ENCODE assay signal across 31 cellular contexts in the genomic region with DNA sequence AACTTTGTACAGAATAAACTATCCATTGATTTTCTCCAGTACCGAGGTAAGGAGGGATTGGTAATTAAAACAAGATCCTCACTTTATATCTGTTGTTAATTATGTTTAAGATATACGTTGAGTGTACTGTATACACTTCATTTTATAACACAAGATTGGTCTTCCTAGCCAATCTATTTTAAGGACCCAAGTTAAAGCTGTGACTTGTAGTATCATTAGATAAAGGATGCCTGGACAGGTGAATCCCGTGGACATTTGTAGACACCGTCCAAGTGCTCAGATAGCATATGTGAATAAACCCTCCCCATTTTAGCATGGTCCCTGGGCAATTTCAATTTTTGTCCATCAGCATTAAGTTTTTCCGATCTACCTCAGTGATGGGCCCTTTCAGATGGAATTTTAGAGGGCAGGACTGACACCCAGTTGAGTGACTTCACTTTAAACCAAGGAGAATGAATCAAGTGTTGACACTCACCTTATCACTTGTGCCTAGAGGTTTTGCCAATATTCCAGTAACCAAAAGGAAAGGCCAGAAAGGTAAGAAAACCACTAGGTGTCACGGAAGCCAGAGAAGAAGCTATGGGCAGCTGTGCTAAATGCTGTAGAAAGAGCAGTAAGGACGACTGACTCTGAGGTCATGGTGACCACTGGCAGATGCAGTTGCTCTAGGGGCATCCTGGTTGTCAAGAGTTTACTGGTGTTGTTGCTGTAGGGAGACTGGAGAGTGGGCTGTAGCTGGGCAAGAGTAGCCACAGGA. TPM values are rescaled to one million over a fixed set of nuclear protein-coding genes. Genes with fewer than 3 reads are reported as not detected.
"Had no signal": no experiment of that assay in that cellular context is flagged by ENCODE, and none has a peak within 500 bp of the region (broad histone marks: within the 10 kb centered on the region; RNA-seq: fewer than 3 reads in every experiment).

No MANE protein-coding gene starts in this region.

- H3K27me3 ChIP-seq: testis, thyroid gland, upper lobe of left lung, uterus, vagina had no signal

- H3K9me3 ChIP-seq: stomach, suprapubic skin, testis, thoracic aorta, thyroid gland, tibial artery, tibial nerve, transverse colon, upper lobe of left lung, upper lobe of right lung, uterus, vagina had no signal

- H3K27ac ChIP-seq: stomach, suprapubic skin, testis, thoracic aorta, thyroid gland, tibial artery, tibial nerve, transverse colon, upper lobe of left lung, upper lobe of right lung, uterus, vagina had no signal

- H3K4me1 ChIP-seq: testis, upper lobe of right lung, uterus, vagina had no signal

- H3K4me3 ChIP-seq: stomach, suprapubic skin, testis, thoracic aorta, thyroid gland, tibial artery, tibial nerve, transverse colon, upper lobe of left lung, upper lobe of right lung, uterus, vagina had no signal

- DNase-seq: stimulated activated CD4-positive, alpha-beta T cell treated with anti-CD3 and anti-CD28 coated beads, Interleukin-2, amount 100 ng/mL, for 48 hours; stimulated activated CD4-positive, alpha-beta T cell treated with anti-CD3 and anti-CD28 coated beads, Interleukin-4, amount 100 ng/mL, for 1 hour; stimulated activated CD4-positive, alpha-beta T cell treated with anti-CD3 and anti-CD28 coated beads, Interleukin-4, amount 100 ng/mL, for 24 hours; stimulated activated CD4-positive, alpha-beta T cell treated with anti-CD3 and anti-CD28 coated beads, Interleukin-4, amount 100 ng/mL, for 4 hours; stimulated activated CD8-positive, alpha-beta memory T cell treated with anti-CD3 and anti-CD28 coated beads, Interleukin-4, amount 100 ng/mL, for 48 hours; stimulated activated naive B cell treated with anti-CD40 and anti-IgM and Interleukin-4, amounts not matched to agents 10 μg/mL and 1 μg/mL and 100 μg/mL, for 72 hours; stimulated activated naive CD4-positive, alpha-beta T cell; stimulated activated naive CD4-positive, alpha-beta T cell treated with Interleukin-2 at 50 U/mL for 16 hours; stimulated activated naive CD8-positive, alpha-beta T cell treated with anti-CD3 and anti-CD28 coated beads, Interleukin-15, amount 100 ng/mL, for 72 hours; stimulated activated naive CD8-positive, alpha-beta T cell treated with anti-CD3 and anti-CD28 coated beads, Interleukin-15, Interleukin-2, amounts not matched to agents 100 U/mL and 50 U/mL, for 24 hours; stomach; substantia nigra; testis; thyroid gland; tibial artery; transverse colon; trophoblast cell; upper lobe of left lung; upper lobe of right lung; uterus had no signal

- FAIRE-seq: urothelium cell line had no signal

- ATAC-seq: stimulated activated effector memory CD8-positive, alpha-beta T cell treated with anti-CD3 and anti-CD28 coated beads, Interleukin-12 subunit alpha, Interleukin-12 subunit beta, amount 100 ng/mL, for 72 hours; stimulated activated memory B cell treated with anti-CD40 and anti-IgM and Interleukin-4, amounts not matched to agents 10 μg/mL and 1 μg/mL and 100 μg/mL, for 72 hours; stimulated activated naive B cell treated with anti-CD40 and anti-IgM and Interleukin-4, amounts not matched to agents 10 μg/mL and 1 μg/mL and 100 μg/mL, for 72 hours; stimulated activated naive CD8-positive, alpha-beta T cell treated with anti-CD3 and anti-CD28 coated beads, Interleukin-15, amount 100 ng/mL, for 72 hours; stimulated activated naive CD8-positive, alpha-beta T cell treated with anti-CD3 and anti-CD28 coated beads, Interleukin-15, Interleukin-2, amounts not matched to agents 100 U/mL and 50 U/mL, for 24 hours; upper lobe of right lung had no signal

- H3K36me3 ChIP-seq: stomach, suprapubic skin, thoracic aorta, thyroid gland, tibial artery, tibial nerve, transverse colon, upper lobe of left lung, upper lobe of right lung, uterus, vagina had no signal

RNA-seq across cellular contexts. Expression of a gene that starts 9.2 kb away (rescaled TPM):
- total RNA-seq: subcutaneous adipose tissue, temporal lobe, thoracic aorta, thyroid gland, tibial nerve, transverse colon, upper lobe of right lung, ureter, uterus, vagina had no signal
- polyA plus RNA-seq: stomach had no signal

RNA-seq across cellular contexts. Expression of a gene that starts 18.1 kb away (rescaled TPM):
- total RNA-seq: stomach, subcutaneous adipose tissue, temporal lobe, thoracic aorta, thyroid gland, tibial nerve, transverse colon, upper lobe of left lung, upper lobe of right lung, ureter, urinary bladder, uterus had no signal
- polyA plus RNA-seq: urinary bladder had no signal

RNA-seq across cellular contexts. Expression of a gene that starts 43.7 kb away (rescaled TPM):
- total RNA-seq: stomach, subcutaneous adipose tissue, temporal lobe, testis, thoracic aorta, tibial nerve, transverse colon, upper lobe of right lung, ureter, urinary bladder, uterus had no signal
- polyA plus RNA-seq: stomach had no signal
